20 cellular contexts compared by ENCODE assay signal in genomic region chr10:31935678-31936077, GRCh38. TPM values are rescaled to one million over a fixed set of nuclear protein-coding genes. Genes with fewer than 3 reads are reported as not detected.
DNase-seq lines count a peak whose midpoint lies in the region; TF ChIP-seq lines count a peak whose summit lies in the region.
"Had no signal": no experiment of that assay in that cellular context is flagged by ENCODE, and none has a peak within 500 bp of the region (broad histone marks: within the 10 kb centered on the region; RNA-seq: fewer than 3 reads in every experiment).

No MANE protein-coding gene starts in this region.

- H3K27ac Mint-ChIP-seq in progenitor cell of endocrine pancreas, result peak overlapping the region; percentile 80
- H3K27ac Mint-ChIP-seq: H9, HFFc6 had no signal

- H3K27ac ChIP-seq in HEK293 (ENCODE audit: extremely low read depth, low read depth, low read length) (no peak overlapping the region), SJCRH30 (no peak overlapping the region)
- H3K27ac ChIP-seq: BLaER1 treated with 17β-estradiol and CSF1 and Interleukin-3, amounts not matched to agents 10 nM and 100 nM; HL-60 had no signal

- H3K36me3 Mint-ChIP-seq in progenitor cell of endocrine pancreas (ENCODE audit: insufficient read depth), result no peaks in the 10 kb centered on the region
- H3K36me3 Mint-ChIP-seq: CD4-positive, CD25-positive, alpha-beta regulatory T cell had no signal

- H3K9me3 Mint-ChIP-seq in progenitor cell of endocrine pancreas (ENCODE audit: low read depth), result no peaks in the 10 kb centered on the region
- H3K9me3 Mint-ChIP-seq: CD4-positive, CD25-positive, alpha-beta regulatory T cell; H9; HFFc6 had no signal

- no peak overlapping the region for H3K4me3 Mint-ChIP-seq in progenitor cell of endocrine pancreas (ENCODE audit: low read depth)
- H3K4me3 Mint-ChIP-seq: CD4-positive, CD25-positive, alpha-beta regulatory T cell; H9; HFFc6 had no signal

- DNase-seq in NCI-H146 (lab: John Stamatoyannopoulos, UW) (peak; percentile 18), NCI-H146 treated with DMSO at 0.1 percent for 48 hours (lab: John Stamatoyannopoulos, UW; ENCODE audit: unreplicated experiment) (no peak), SJCRH30 (peak; percentile 13 to 42), progenitor cell of endocrine pancreas (ENCODE audit: low spot score, unreplicated experiment) (no peak), SHP77 treated with DMSO at 0.1 percent for 48 hours (lab: John Stamatoyannopoulos, UW) (no peak), NCI-H1105 treated with DMSO at 0.1 percent for 48 hours (lab: John Stamatoyannopoulos, UW) (no peak)
- DNase-seq: 8988T; ACHN; Calu3; CD4-positive, CD25-positive, alpha-beta regulatory T cell; DMS 273 treated with DMSO at 0.1 percent for 48 hours; DMS79 treated with DMSO at 0.1 percent for 48 hours; EL; GDM1; GOT3; H9; HFFc6 had no signal

- peaks cover 16% of the 10 kb centered on the region for H3K4me1 Mint-ChIP-seq in progenitor cell of endocrine pancreas (ENCODE audit: low read depth)

- no peaks in the 10 kb centered on the region for H3K27me3 Mint-ChIP-seq in progenitor cell of endocrine pancreas

- H3K9me3 ChIP-seq in HEK293 (ENCODE audit: control insufficient read depth, insufficient read depth, low read depth, low read length) (no peaks in the 10 kb centered on the region), SJCRH30 (replicated peaks) (no peaks in the 10 kb centered on the region)
- H3K9me3 ChIP-seq: BLaER1 treated with 17β-estradiol and CSF1 and Interleukin-3, amounts not matched to agents 10 nM and 100 nM had no signal

- H3K36me3 ChIP-seq in HEK293 (ENCODE audit: control insufficient read depth in 2 of 2, insufficient read depth in 1 of 2, low read length in 2 of 2) (no peaks in the 10 kb centered on the region), SJCRH30 (no peaks in the 10 kb centered on the region)
- H3K36me3 ChIP-seq: BLaER1 treated with 17β-estradiol and CSF1 and Interleukin-3, amounts not matched to agents 10 nM and 100 nM had no signal

- no peaks in the 10 kb centered on the region for H3K27me3 ChIP-seq in SJCRH30
- H3K27me3 ChIP-seq: BLaER1 treated with 17β-estradiol and CSF1 and Interleukin-3, amounts not matched to agents 10 nM and 100 nM had no signal

- H3K4me1 ChIP-seq in HEK293 (ENCODE audit: control insufficient read depth, insufficient read depth, low read length) (no peaks in the 10 kb centered on the region; the same call in 1 of the 2 replicates), SJCRH30 (peaks cover 19% of the 10 kb centered on the region)

- POLR2A ChIA-PET in HEK293 (lab: Yijun Ruan, JAX), result interaction anchor here (0.6 to 1.2 kb wide), 3 partner anchors 13 to 85 kb away, joined by 3 to 5 read pairs (median 4); no protein-coding TSS in a partner anchor

- CTCF ChIA-PET in HEK293 (lab: Yijun Ruan, JAX), result interaction anchor here (1.2 to 1.4 kb wide), 2 partner anchors 12 to 14 kb away, joined by 3 to 4 read pairs; no protein-coding TSS in a partner anchor

- no peak overlapping the region for H3K4me3 ChIP-seq in HEK293 (ENCODE audit: low read depth, low read length)
- no peak overlapping the region for H3K4me3 ChIP-seq in SJCRH30
- H3K4me3 ChIP-seq: BLaER1 treated with 17β-estradiol and CSF1 and Interleukin-3, amounts not matched to agents 10 nM and 100 nM had no signal

- TF ChIP-seq CTCF in HEK293 (tag by site-specific recombination; IDR thresholded peaks at IDR 0.05) (no peak), progenitor cell of endocrine pancreas (IDR thresholded peaks at IDR 0.05; ENCODE audit: unreplicated experiment) (no peak)

TF ChIP-seq in HEK293, 187 proteins besides CTCF, POLR2A, EP300 and RAD21:
- TF ChIP-seq ZNF555 (tag by site-specific recombination; conservative IDR thresholded peaks at IDR 0.05) (no peak), ZNF335 (tag by site-specific recombination; conservative IDR thresholded peaks at IDR 0.05) (peak; percentile 45), SP7 (tag by site-specific recombination; IDR thresholded peaks at IDR 0.05) (no peak), ZNF350 (tag by site-specific recombination; IDR thresholded peaks at IDR 0.05) (no peak), ZNF624 (tag by site-specific recombination; IDR thresholded peaks at IDR 0.05) (no peak), ZNF473 (tag by site-specific recombination; IDR thresholded peaks at IDR 0.05) (no peak), ZNF416 (tag by site-specific recombination; IDR thresholded peaks at IDR 0.05) (no peak)

RNA-seq across cellular contexts. Expression of gene ARHGAP12, which starts 7.0 kb away (rescaled TPM):
- total RNA-seq in SJCRH30 (2014; rRNA removed; shearing (Covaris generic)), result 45.7 and 47.2 TPM in 2 replicates
- 41.8 and 43.5 TPM in 2 replicates for total RNA-seq in progenitor cell of endocrine pancreas

Comparison
In these comparisons a context has a peak if more than half of its experiments do, and no peak if none do; other contexts are left out.
1. DNase-seq: peak in NCI-H146 (single experiment) and SJCRH30 (2 of 2); none in NCI-H146 treated with DMSO at 0.1 percent for 48 hours (single experiment), progenitor cell of endocrine pancreas (single experiment), SHP77 treated with DMSO at 0.1 percent for 48 hours (single experiment) and NCI-H1105 treated with DMSO at 0.1 percent for 48 hours (single experiment).